8 cellular contexts compared by ENCODE assay signal in the genomic region with DNA sequence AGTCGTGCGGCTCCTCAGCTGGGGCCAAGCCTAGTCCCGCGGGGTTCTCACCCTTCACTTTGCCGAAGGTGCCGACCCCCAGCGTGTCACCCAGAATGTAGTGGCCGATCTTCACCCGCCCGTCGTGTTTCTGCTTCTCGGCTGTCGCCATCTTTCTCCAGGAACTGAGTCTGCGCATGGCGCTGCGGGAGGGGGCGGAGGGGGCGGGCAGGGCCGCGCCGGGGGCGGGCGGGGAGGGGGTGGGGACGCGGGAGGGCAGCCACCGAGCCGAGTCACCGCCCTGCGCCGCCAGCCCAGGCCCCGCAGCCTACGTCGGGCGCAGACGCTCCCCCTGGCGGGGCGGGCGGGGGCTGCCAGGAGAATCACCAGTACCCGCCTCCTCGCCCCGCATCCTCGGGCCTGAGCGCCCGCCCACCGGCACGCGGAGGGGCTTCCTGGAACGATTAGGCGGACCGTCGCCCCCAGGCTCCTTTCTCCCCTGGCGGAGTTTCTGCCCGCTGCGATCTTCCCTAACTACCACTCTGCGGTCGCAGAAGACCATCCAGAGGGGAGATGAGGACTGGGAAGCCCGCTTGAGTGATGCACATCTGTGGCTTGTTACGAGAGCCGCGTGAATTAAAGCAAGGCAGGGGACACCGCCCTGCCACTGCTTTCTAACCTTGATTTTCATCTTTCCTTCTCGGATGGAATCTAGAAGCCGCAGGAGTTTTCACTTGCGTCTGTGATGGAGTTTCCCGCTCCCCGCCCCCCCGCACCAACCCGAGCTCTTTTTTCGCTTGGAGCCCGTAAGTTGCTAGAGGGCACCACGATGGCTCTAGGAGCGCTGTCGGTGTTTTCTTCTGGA. TPM values are rescaled to one million over a fixed set of nuclear protein-coding genes. Genes with fewer than 3 reads are reported as not detected.
DNase-seq lines count a peak whose midpoint lies in the region; ATAC-seq and TF ChIP-seq lines count a peak whose summit lies in the region.

TSS of gene PRKAA1 (minus strand) at position 363 of the 844 bp plus-strand sequence. CDS start at position 178, 185 bp downstream.

- no peak within 1 kb of the TSS for H4K8ac ChIP-seq in H9 (replicated peaks; ENCODE audit: insufficient read length, low read depth, low read length)

- no peak within 1 kb of the TSS for H2BK20ac ChIP-seq in H9 (ENCODE audit: low read depth, low read length, poor library complexity, severe bottlenecking)

- H3T11ph ChIP-seq in H9 (ENCODE audit: low read length): no peak within 1 kb of the TSS

- H3K27me3 ChIP-seq in H9 (ENCODE audit: insufficient read depth, low read length) (no peaks in the 10 kb centered on the region), Loucy (ENCODE audit: insufficient read depth, low read length, poor library complexity, severe bottlenecking) (no peaks in the 10 kb centered on the region), RWPE2 (ENCODE audit: insufficient read depth, poor library complexity, severe bottlenecking) (no peaks in the 10 kb centered on the region)

- no peak within 1 kb of the TSS for H2AK5ac ChIP-seq in H9 (ENCODE audit: insufficient read length, low read length)

- H3K4ac ChIP-seq in H9 (ENCODE audit: low read depth, low read length): no peak within 1 kb of the TSS; the same call in 1 of the 2 replicates

- H3K14ac ChIP-seq in H9 (ENCODE audit: insufficient read depth, low read length): peak within 1 kb of the TSS; percentile 100

- H3K56ac ChIP-seq in H9 (ENCODE audit: insufficient read length, low read depth, low read length): peak within 1 kb of the TSS; percentile 70

- intact Hi-C loops in activated T-helper 2 cell treated with anti-CD3 and anti-CD28 coated beads, Interferon-gamma antibody, Interleukin-2, Interleukin-4, amounts not matched to agents 10 μg/mL and 5 μg/mL and 100 μg/mL, durations not matched to agents 14 hours and 24 hours and 36 hours (cut with micrococcal nuclease): loop anchor here (1.0 kb wide), 3 partner anchors 15 to 43 kb away; partner anchors contain the start of genes RPL37 and TTC33

- H3K9me3 ChIP-seq in H9 (ENCODE audit: control insufficient read depth, low read depth, low read length): no peaks in the 10 kb centered on the region
- H3K9me3 ChIP-seq in Loucy (ENCODE audit: insufficient read depth, low read depth, low read length): no peaks in the 10 kb centered on the region
- no peaks in the 10 kb centered on the region for H3K9me3 ChIP-seq in RWPE2 (ENCODE audit: severe bottlenecking)

- DNase-seq in G401 (ENCODE audit: low spot score): peak; percentile 90
- peak; percentile 93 for DNase-seq in H9
- DNase-seq in RWPE2 (ENCODE audit: low spot score): peak; percentile 87
- peak; percentile 86 for DNase-seq in activated T-helper 2 cell treated with anti-CD3 and anti-CD28 coated beads, Interferon-gamma antibody, Interleukin-2, Interleukin-4, amounts not matched to agents 10 μg/mL and 5 μg/mL and 100 μg/mL, durations not matched to agents 14 hours and 24 hours and 36 hours (ENCODE audit: low spot score)
- DNase-seq in fibroblast of peridontal ligament (ENCODE audit: extremely low read depth): peak; percentile 77
- DNase-seq in natural killer cell treated with Interleukin-12 subunit alpha and Interleukin-12 subunit beta and Interleukin-15 and Interleukin-18, amount 100 ng/mL, for 72 hours (ENCODE audit: low spot score): peak; percentile 94
- DNase-seq in stimulated activated naive CD8-positive, alpha-beta T cell treated with anti-CD3 and anti-CD28 coated beads, Interleukin-15, Interleukin-2, amounts not matched to agents 100 U/mL and 50 U/mL, for 24 hours: peak; percentile 90

- peak within 1 kb of the TSS; percentile 97 to 98 (median 97) for H3K27ac Mint-ChIP-seq in H9
- H3K27ac Mint-ChIP-seq in activated T-helper 2 cell treated with anti-CD3 and anti-CD28 coated beads, Interferon-gamma antibody, Interleukin-2, Interleukin-4, amounts not matched to agents 10 μg/mL and 5 μg/mL and 100 μg/mL, durations not matched to agents 14 hours and 24 hours and 36 hours: peak within 1 kb of the TSS; percentile 90
- peak within 1 kb of the TSS; percentile 85 to 92 for H3K27ac Mint-ChIP-seq in natural killer cell treated with Interleukin-12 subunit alpha and Interleukin-12 subunit beta and Interleukin-15 and Interleukin-18, amount 100 ng/mL, for 72 hours

- H3K4me1 ChIP-seq in H9 (ENCODE audit: insufficient read depth, low read length) (no peaks in the 10 kb centered on the region; the same call in 1 of the 2 replicates), Loucy (ENCODE audit: insufficient read depth, low read length, poor library complexity, severe bottlenecking) (peaks cover 42% of the 10 kb centered on the region), RWPE2 (ENCODE audit: insufficient read depth, poor library complexity, severe bottlenecking) (peaks cover 14% of the 10 kb centered on the region)

- H4K91ac ChIP-seq in H9 (ENCODE audit: insufficient read length, low read depth, low read length): no peak within 1 kb of the TSS

- peaks cover 0 to 2% of the 10 kb centered on the region in 2 experiments; a peak in 1 of 5 replicates for H3K9me3 Mint-ChIP-seq in H9
- H3K9me3 Mint-ChIP-seq in activated T-helper 2 cell treated with anti-CD3 and anti-CD28 coated beads, Interferon-gamma antibody, Interleukin-2, Interleukin-4, amounts not matched to agents 10 μg/mL and 5 μg/mL and 100 μg/mL, durations not matched to agents 14 hours and 24 hours and 36 hours: no peaks in the 10 kb centered on the region
- no peaks in the 10 kb centered on the region for H3K9me3 Mint-ChIP-seq in natural killer cell treated with Interleukin-12 subunit alpha and Interleukin-12 subunit beta and Interleukin-15 and Interleukin-18, amount 100 ng/mL, for 72 hours

- TF ChIP-seq CTCF in H9 (conservative IDR thresholded peaks at IDR 0.05): peak; percentile 73
- TF ChIP-seq CTCF in Loucy (conservative IDR thresholded peaks at IDR 0.05; ENCODE audit: low read length): peak; percentile 31
- peak; percentile 88 for TF ChIP-seq CTCF in RWPE2 (IDR thresholded peaks at IDR 0.05; ENCODE audit: poor library complexity, severe bottlenecking)

- peaks cover 6% of the 10 kb centered on the region; the same call in 1 of the 2 replicates for H3K27me3 Mint-ChIP-seq in H9 (ENCODE audit: low read depth)
- peaks cover 9% of the 10 kb centered on the region for H3K27me3 Mint-ChIP-seq in activated T-helper 2 cell treated with anti-CD3 and anti-CD28 coated beads, Interferon-gamma antibody, Interleukin-2, Interleukin-4, amounts not matched to agents 10 μg/mL and 5 μg/mL and 100 μg/mL, durations not matched to agents 14 hours and 24 hours and 36 hours (ENCODE audit: low read depth)
- H3K27me3 Mint-ChIP-seq in natural killer cell treated with Interleukin-12 subunit alpha and Interleukin-12 subunit beta and Interleukin-15 and Interleukin-18, amount 100 ng/mL, for 72 hours: no peaks in the 10 kb centered on the region

- no peaks in the 10 kb centered on the region for H3K79me1 ChIP-seq in H9 (ENCODE audit: insufficient read depth, low read depth, low read length, poor library complexity, severe bottlenecking)

- H2BK15ac ChIP-seq in H9 (ENCODE audit: low read depth, low read length): peak within 1 kb of the TSS; percentile 75

- no CpG with 5 or more reads among the region's 73 CpGs for WGBS in H9 (ENCODE audit: extremely low coverage, insufficient read length, low lambda C conversion rate)

- H3K9ac ChIP-seq in H9 (ENCODE audit: extremely low read depth, insufficient read length, low read length) (peak within 1 kb of the TSS; percentile 97), Loucy (ENCODE audit: low read depth, low read length, poor library complexity, severe bottlenecking) (peak within 1 kb of the TSS; percentile 95)

- peaks cover 30% of the 10 kb centered on the region; the same call in 1 of the 2 replicates for H3K79me2 ChIP-seq in H9 (ENCODE audit: insufficient read depth, low read length)
- H3K79me2 ChIP-seq in Loucy (ENCODE audit: insufficient read depth, low read length): peaks cover 38% of the 10 kb centered on the region

- H3K9me2 ChIP-seq in Loucy (replicated peaks; ENCODE audit: low read depth, low read length): no peaks in the 10 kb centered on the region

- H4K5ac ChIP-seq in H9 (ENCODE audit: insufficient read length, low read depth, low read length): peak within 1 kb of the TSS; percentile 75

- H3K4me1 Mint-ChIP-seq in H9: peaks cover 16 to 32% of the 10 kb centered on the region in 2 experiments
- peaks cover 32% of the 10 kb centered on the region for H3K4me1 Mint-ChIP-seq in activated T-helper 2 cell treated with anti-CD3 and anti-CD28 coated beads, Interferon-gamma antibody, Interleukin-2, Interleukin-4, amounts not matched to agents 10 μg/mL and 5 μg/mL and 100 μg/mL, durations not matched to agents 14 hours and 24 hours and 36 hours (ENCODE audit: low read depth)
- peaks cover 38 to 44% of the 10 kb centered on the region in 2 donors for H3K4me1 Mint-ChIP-seq in natural killer cell treated with Interleukin-12 subunit alpha and Interleukin-12 subunit beta and Interleukin-15 and Interleukin-18, amount 100 ng/mL, for 72 hours (ENCODE audit: low read depth in 2 of 2)

- peak within 1 kb of the TSS; percentile 99 for H3K18ac ChIP-seq in H9 (ENCODE audit: insufficient read length, low read depth, low read length)

- peak within 1 kb of the TSS; percentile 83 for H3K4me2 ChIP-seq in H9 (ENCODE audit: insufficient read depth, insufficient read length, low read length)
- H3K4me2 ChIP-seq in Loucy (ENCODE audit: low read depth, low read length, poor library complexity, severe bottlenecking): peak within 1 kb of the TSS; percentile 95

- 0 out of 2 replicates have a peak, but pooled peaks cover 4% of the 10 kb centered on the region for H3F3A ChIP-seq in Loucy (ENCODE audit: low read depth)

- no peak within 1 kb of the TSS for H3K23ac ChIP-seq in H9 (ENCODE audit: insufficient read length, low read depth, low read length)

- H3K36me3 Mint-ChIP-seq in H9 (ENCODE audit: insufficient read depth in 1 of 3, low read depth in 3 of 3): peaks cover 9 to 17% (median 15%) of the 10 kb centered on the region in 3 experiments
- H3K36me3 Mint-ChIP-seq in activated T-helper 2 cell treated with anti-CD3 and anti-CD28 coated beads, Interferon-gamma antibody, Interleukin-2, Interleukin-4, amounts not matched to agents 10 μg/mL and 5 μg/mL and 100 μg/mL, durations not matched to agents 14 hours and 24 hours and 36 hours (ENCODE audit: low read depth): peaks cover 30% of the 10 kb centered on the region
- H3K36me3 Mint-ChIP-seq in natural killer cell treated with Interleukin-12 subunit alpha and Interleukin-12 subunit beta and Interleukin-15 and Interleukin-18, amount 100 ng/mL, for 72 hours: no peaks in the 10 kb centered on the region

- in situ Hi-C loops in G401 (cut with HindIII; ENCODE audit: low sequenced_read_pairs): no loop called here

- peak within 1 kb of the TSS; percentile 78 for H3K4me3 ChIP-seq in Loucy (ENCODE audit: low read length, poor library complexity, severe bottlenecking)
- H3K4me3 ChIP-seq in RWPE2 (ENCODE audit: severe bottlenecking): peak within 1 kb of the TSS; percentile 51

- H3K27ac ChIP-seq in H9 (ENCODE audit: insufficient read length, low read depth, low read length) (peak within 1 kb of the TSS; percentile 92), RWPE2 (ENCODE audit: poor library complexity, severe bottlenecking) (peak within 1 kb of the TSS; percentile 77)

- H3K4me3 Mint-ChIP-seq in H9: peak within 1 kb of the TSS; percentile 90 to 93
- peak within 1 kb of the TSS; percentile 88 for H3K4me3 Mint-ChIP-seq in activated T-helper 2 cell treated with anti-CD3 and anti-CD28 coated beads, Interferon-gamma antibody, Interleukin-2, Interleukin-4, amounts not matched to agents 10 μg/mL and 5 μg/mL and 100 μg/mL, durations not matched to agents 14 hours and 24 hours and 36 hours (ENCODE audit: low read depth)
- H3K4me3 Mint-ChIP-seq in natural killer cell treated with Interleukin-12 subunit alpha and Interleukin-12 subunit beta and Interleukin-15 and Interleukin-18, amount 100 ng/mL, for 72 hours: peak within 1 kb of the TSS; percentile 88

- H2BK120ac ChIP-seq in H9 (ENCODE audit: low read depth, low read length, poor library complexity, severe bottlenecking): no peak within 1 kb of the TSS

- no peaks in the 10 kb centered on the region for H4K20me1 ChIP-seq in H9 (ENCODE audit: control insufficient read depth, insufficient read depth, insufficient read length)
- H4K20me1 ChIP-seq in Loucy (ENCODE audit: insufficient read depth, low read length, poor library complexity, severe bottlenecking): peaks cover 36% of the 10 kb centered on the region

- no peak within 1 kb of the TSS for H2BK12ac ChIP-seq in H9 (ENCODE audit: insufficient read length, low read depth, low read length)

- peak within 1 kb of the TSS; percentile 90 for H2AFZ ChIP-seq in H9 (ENCODE audit: low read length)
- peak within 1 kb of the TSS; percentile 93 for H2AFZ ChIP-seq in Loucy (ENCODE audit: low read length)

- H2BK5ac ChIP-seq in H9 (ENCODE audit: insufficient read length, low read length): peak within 1 kb of the TSS; percentile 97

- peaks cover 9% of the 10 kb centered on the region for H3K23me2 ChIP-seq in H9 (ENCODE audit: insufficient read length, low read depth, low read length, poor library complexity, severe bottlenecking)

- H3K36me3 ChIP-seq in Loucy (ENCODE audit: insufficient read depth, low read length) (no peaks in the 10 kb centered on the region), RWPE2 (ENCODE audit: low read depth) (peaks cover 18% of the 10 kb centered on the region)

- peak; percentile 90 for ATAC-seq in RWPE2 (ENCODE audit: low read depth)
- peak; percentile 97 to 99 for ATAC-seq in natural killer cell treated with Interleukin-12 subunit alpha and Interleukin-12 subunit beta and Interleukin-15 and Interleukin-18, amount 100 ng/mL, for 72 hours
- peak; percentile 92 for ATAC-seq in stimulated activated naive CD8-positive, alpha-beta T cell treated with anti-CD3 and anti-CD28 coated beads, Interleukin-15, Interleukin-2, amounts not matched to agents 100 U/mL and 50 U/mL, for 24 hours

RNA-seq across cellular contexts. Expression of gene PRKAA1, which starts in this region (rescaled TPM):
- 33.1 and 74.8 TPM in 2 replicates for total RNA-seq in G401 (2014; rRNA removed; shearing (Covaris generic))
- total RNA-seq in H9 (2021): 28.8 and 29.1 TPM in 2 replicates
- 61.2 and 61.7 TPM in 2 replicates for total RNA-seq in activated T-helper 2 cell treated with anti-CD3 and anti-CD28 coated beads, Interferon-gamma antibody, Interleukin-2, Interleukin-4, amounts not matched to agents 10 μg/mL and 5 μg/mL and 100 μg/mL, durations not matched to agents 14 hours and 24 hours and 36 hours
- total RNA-seq in natural killer cell treated with Interleukin-12 subunit alpha and Interleukin-12 subunit beta and Interleukin-15 and Interleukin-18, amount 100 ng/mL, for 72 hours: 10 to 100 TPM; 92.3 to 94.9 TPM

Comparison
In these comparisons a context has a peak if more than half of its experiments do, and no peak if none do; other contexts are left out.
1. Peak in every context shown above with its lines: DNase-seq, ATAC-seq, H3K4me3 ChIP-seq and H3K27ac ChIP-seq.
2. CTCF ChIP-seq: peak in every context shown above with its lines; median percentile 88 in RWPE2; 73 in H9; 31 in Loucy.